In the genomic region with DNA sequence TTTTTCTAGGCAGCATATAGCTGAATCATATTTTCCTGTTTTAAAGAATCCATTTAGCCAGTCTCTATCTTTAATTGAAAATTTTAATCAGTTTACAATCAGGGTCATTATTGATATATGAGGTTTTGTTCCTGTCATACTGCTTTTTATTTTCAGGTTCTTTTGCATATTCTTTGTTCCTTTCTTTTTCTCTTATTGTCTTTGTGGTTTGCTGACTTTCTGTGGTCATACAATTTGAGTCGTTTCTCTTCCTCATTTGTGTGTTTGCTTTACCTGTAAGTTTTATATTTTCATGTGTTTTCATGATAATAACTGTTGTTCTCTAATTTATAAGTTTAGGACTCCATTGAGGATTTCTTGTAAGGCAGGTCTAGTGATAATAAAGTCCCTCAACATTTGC, we compare ENCODE assay signal across 17 cellular contexts.
A peak's percentile ranks its signal among the peaks of the same experiment; 100 is the strongest.
DNase-seq lines count a peak whose midpoint lies in the region; ATAC-seq, FAIRE-seq and TF ChIP-seq lines count a peak whose summit lies in the region.
"Had no signal": no experiment of that assay in that cellular context is flagged by ENCODE, and none has a peak within 500 bp of the region (broad histone marks: within the 10 kb centered on the region; RNA-seq: fewer than 3 reads in every experiment).

No MANE protein-coding gene starts in this region.

- H3K27ac ChIP-seq in upper lobe of right lung, result no peak overlapping the region
- H3K27ac ChIP-seq: coronary artery, SJSA1, spleen, transverse colon had no signal

- H3K9me3 Mint-ChIP-seq in glutamatergic neuron (ENCODE audit: unreplicated experiment), result no peaks in the 10 kb centered on the region

- no peak for TF ChIP-seq CTCF in upper lobe of right lung (IDR thresholded peaks at IDR 0.05)
- no peak for TF ChIP-seq CTCF in glutamatergic neuron (IDR thresholded peaks at IDR 0.05; ENCODE audit: partially characterized antibody, unreplicated experiment)

- no peaks in the 10 kb centered on the region for H3K4me1 ChIP-seq in upper lobe of right lung
- H3K4me1 ChIP-seq: SJSA1, spleen, transverse colon had no signal

- peaks cover 2% of the 10 kb centered on the region for H3K4me1 Mint-ChIP-seq in glutamatergic neuron (ENCODE audit: low read depth, unreplicated experiment)
- H3K4me1 Mint-ChIP-seq: activated B cell treated with CpG ODN at 0.5 μM for 24 hours, memory B cell had no signal

- DNase-seq in GM12891 (ENCODE audit: insufficient read length, low spot score), result no peak
- no peak for DNase-seq in NCI-H1436 treated with DMSO at 0.1 percent for 48 hours (lab: John Stamatoyannopoulos, UW)
- no peak for DNase-seq in upper lobe of right lung
- DNase-seq in glutamatergic neuron, result no peak
- DNase-seq in anterior cingulate cortex (lab: John Stamatoyannopoulos, UW), result no peak
- DNase-seq: activated B cell treated with CpG ODN at 0.5 μM for 24 hours, activated T-cell treated with anti-CD3 and anti-CD28 coated beads for 4 hours, H9, NCI-H187 treated with DMSO at 0.1 percent for 48 hours, spleen, transverse colon had no signal

- ATAC-seq in GM19397 (IDR thresholded peaks at IDR 0.05; ENCODE audit: unreplicated experiment) (peak; percentile 59), HG02642 (IDR thresholded peaks at IDR 0.05; ENCODE audit: poor library complexity, unreplicated experiment) (peak; percentile 59), HG03280 (IDR thresholded peaks at IDR 0.05; ENCODE audit: unreplicated experiment) (peak; percentile 73), upper lobe of right lung (no peak)

- H3K4me3 Mint-ChIP-seq in glutamatergic neuron (ENCODE audit: unreplicated experiment), result no peak overlapping the region
- H3K4me3 Mint-ChIP-seq: activated B cell treated with CpG ODN at 0.5 μM for 24 hours, H9, memory B cell had no signal

- peaks cover 2% of the 10 kb centered on the region for H3K27me3 Mint-ChIP-seq in glutamatergic neuron (ENCODE audit: unreplicated experiment)
- H3K27me3 Mint-ChIP-seq: activated B cell treated with CpG ODN at 0.5 μM for 24 hours, memory B cell had no signal

- FAIRE-seq in GM12891 (lab: Jason Lieb, UNC), result peak; percentile 47

- H3K27me3 ChIP-seq in upper lobe of right lung, result no peaks in the 10 kb centered on the region
- H3K27me3 ChIP-seq: SJSA1, spleen, transverse colon had no signal

- no peak for TF ChIP-seq POLR2A in GM12891 (IDR thresholded peaks at IDR 0.05; ENCODE audit: low read depth, low read length)

- peaks cover 19% of the 10 kb centered on the region for H3K36me3 Mint-ChIP-seq in glutamatergic neuron (ENCODE audit: unreplicated experiment)
- H3K36me3 Mint-ChIP-seq: memory B cell had no signal

- no peaks in the 10 kb centered on the region for H3K9me3 ChIP-seq in upper lobe of right lung
- H3K9me3 ChIP-seq: SJSA1 had no signal

- intact Hi-C loops in upper lobe of right lung (cut with DNase I), result no loop called here

- H3K36me3 ChIP-seq in upper lobe of right lung, result no peaks in the 10 kb centered on the region
- H3K36me3 ChIP-seq: SJSA1, spleen, transverse colon had no signal

- H3K27ac Mint-ChIP-seq in glutamatergic neuron (ENCODE audit: unreplicated experiment), result no peak overlapping the region
- H3K27ac Mint-ChIP-seq: activated B cell treated with CpG ODN at 0.5 μM for 24 hours, H9, memory B cell had no signal

- H3K4me3 ChIP-seq in upper lobe of right lung, result no peak overlapping the region
- H3K4me3 ChIP-seq: coronary artery, SJSA1, spleen, transverse colon had no signal

TF ChIP-seq in GM12891, 5 proteins besides CTCF, POLR2A, EP300 and RAD21:
- no peak for TF ChIP-seq POU2F2 (IDR thresholded peaks at IDR 0.05; ENCODE audit: low read depth, low read length)
- no peak for TF ChIP-seq TAF1 (IDR thresholded peaks at IDR 0.05; ENCODE audit: low read depth, low read length)
- no peak for TF ChIP-seq POLR2AphosphoS5 (IDR thresholded peaks at IDR 0.05; ENCODE audit: low read depth, low read length)
- peak; percentile 83 for TF ChIP-seq SPI1 (IDR thresholded peaks at IDR 0.05; ENCODE audit: low read depth, low read length)
- no peak for TF ChIP-seq PAX5 (IDR thresholded peaks at IDR 0.05; ENCODE audit: insufficient read depth, low read length, severe bottlenecking)
TF ChIP-seq in GM12891: peak in this region for 1.
